ENCODE assay signal across 8 cellular contexts in genomic region chr1:91804546-91805023, GRCh38.
DNase-seq lines count a peak whose midpoint lies in the region; ATAC-seq and TF ChIP-seq lines count a peak whose summit lies in the region.

No MANE protein-coding gene starts in this region.

- in situ Hi-C loops in astrocyte of the spinal cord (cut with HindIII; ENCODE audit: low sequenced_read_pairs): no loop called here

- no peak overlapping the region for H3K4me3 ChIP-seq in astrocyte of the spinal cord (ENCODE audit: low read depth, low read length)

- peak; percentile 51 to 100 (median 81) for DNase-seq in T-helper 2 cell
- DNase-seq in astrocyte of the spinal cord (ENCODE audit: low read depth, low spot score): peak; percentile 89
- DNase-seq in stimulated activated CD4-positive, alpha-beta T cell treated with anti-CD3 and anti-CD28 coated beads, Interleukin-12 subunit alpha, Interleukin-12 subunit beta, amount 100 ng/mL, for 4 hours: peak; percentile 39
- DNase-seq in C1 segment of cervical spinal cord (lab: John Stamatoyannopoulos, UW): no peak
- DNase-seq in OCI-M2 (lab: John Stamatoyannopoulos, UW; ENCODE audit: unreplicated experiment): no peak
- no peak for DNase-seq in head of caudate nucleus

- peak; percentile 41 for ATAC-seq in HG02642 (IDR thresholded peaks at IDR 0.05; ENCODE audit: poor library complexity, unreplicated experiment)
- no peak for ATAC-seq in HG03159 (IDR thresholded peaks at IDR 0.05; ENCODE audit: unreplicated experiment)

- intact Hi-C loops in head of caudate nucleus (cut with DNase I): no loop called here

- TF ChIP-seq CTCF in astrocyte of the spinal cord (IDR thresholded peaks at IDR 0.05; ENCODE audit: low read depth, low read length): no peak

Comparison
In these comparisons a context has a peak if more than half of its experiments do, and no peak if none do; other contexts are left out.
1. DNase-seq: peak in T-helper 2 cell (5 of 5), astrocyte of the spinal cord (single experiment) and stimulated activated CD4-positive, alpha-beta T cell treated with anti-CD3 and anti-CD28 coated beads, Interleukin-12 subunit alpha, Interleukin-12 subunit beta, amount 100 ng/mL, for 4 hours (single experiment); none in C1 segment of cervical spinal cord (0 of 14), OCI-M2 (single experiment) and head of caudate nucleus (0 of 42).